Comparison of ENCODE assay signal across 17 cellular contexts in genomic region chr21:46111193-46111571, GRCh38. TPM values are rescaled to one million over a fixed set of nuclear protein-coding genes. Genes with fewer than 3 reads are reported as not detected.
A peak's percentile ranks its signal among the peaks of the same experiment; 100 is the strongest.
DNase-seq lines count a peak whose midpoint lies in the region; ATAC-seq and TF ChIP-seq lines count a peak whose summit lies in the region.
"Had no signal": no experiment of that assay in that cellular context is flagged by ENCODE, and none has a peak within 500 bp of the region (broad histone marks: within the 10 kb centered on the region; RNA-seq: fewer than 3 reads in every experiment).

No MANE protein-coding gene starts in this region.

- H2BK12ac ChIP-seq in mesenchymal stem cell (ENCODE audit: low read length in 2 of 2) = no peak overlapping the region

- no peak for TF ChIP-seq CTCF in ascending aorta (IDR thresholded peaks at IDR 0.05)
- no peak for TF ChIP-seq CTCF in stomach (IDR thresholded peaks at IDR 0.05)

- POLR2A ChIA-PET in activated CD4-positive, alpha-beta T cell treated with anti-CD3 and anti-CD28 coated beads for 36 hours (lab: Charles Lee) = no interaction called here
- POLR2A ChIA-PET in activated CD4-positive, alpha-beta T cell treated with anti-CD3 and anti-CD28 coated beads, Interleukin-2, amount 10 ng/mL, durations not matched to agents 7 days and 5 days (lab: Charles Lee) = no interaction called here

- peak overlapping the region; percentile 52 for H3K9ac ChIP-seq in mesenchymal stem cell (ENCODE audit: low read length)

- no peaks in the 10 kb centered on the region for H3K27me3 Mint-ChIP-seq in activated CD4-positive, alpha-beta T cell treated with anti-CD3 and anti-CD28 coated beads for 36 hours
- H3K27me3 Mint-ChIP-seq in activated CD4-positive, alpha-beta T cell treated with anti-CD3 and anti-CD28 coated beads, Interleukin-2, amount 10 ng/mL, durations not matched to agents 7 days and 5 days = peaks cover 4% of the 10 kb centered on the region

- intact Hi-C loops in activated CD4-positive, alpha-beta T cell treated with anti-CD3 and anti-CD28 coated beads for 36 hours (cut with DNase I, micrococcal nuclease) = no loop called here
- intact Hi-C loops in ascending aorta (cut with DNase I) (no loop called here), stomach (cut with DNase I; ENCODE audit: low total_unique reads) (no loop called here)

- no peak overlapping the region for H2AK5ac ChIP-seq in mesenchymal stem cell (ENCODE audit: low read length, severe bottlenecking)

- no peaks in the 10 kb centered on the region for H3K36me3 Mint-ChIP-seq in activated CD4-positive, alpha-beta T cell treated with anti-CD3 and anti-CD28 coated beads for 36 hours (ENCODE audit: low read depth)
- peaks cover 4% of the 10 kb centered on the region for H3K36me3 Mint-ChIP-seq in activated CD4-positive, alpha-beta T cell treated with anti-CD3 and anti-CD28 coated beads, Interleukin-2, amount 10 ng/mL, durations not matched to agents 7 days and 5 days (ENCODE audit: low read depth)
- H3K36me3 Mint-ChIP-seq: CD4-positive, CD25-positive, alpha-beta regulatory T cell had no signal

- no peak overlapping the region for H3K27ac Mint-ChIP-seq in activated CD4-positive, alpha-beta T cell treated with anti-CD3 and anti-CD28 coated beads for 36 hours
- no peak overlapping the region for H3K27ac Mint-ChIP-seq in activated CD4-positive, alpha-beta T cell treated with anti-CD3 and anti-CD28 coated beads, Interleukin-2, amount 10 ng/mL, durations not matched to agents 7 days and 5 days
- H3K27ac Mint-ChIP-seq: CD4-positive, CD25-positive, alpha-beta regulatory T cell; stimulated activated naive CD8-positive, alpha-beta T cell treated with anti-CD3 and anti-CD28 coated beads, Interleukin-15, Interleukin-2, amounts not matched to agents 100 ng/mL and 50 ng/mL, for 24 hours had no signal

- H4K91ac ChIP-seq in mesenchymal stem cell (ENCODE audit: low read length) = no peak overlapping the region

- no peak for TF ChIP-seq EP300 in stomach (IDR thresholded peaks at IDR 0.05)

- no peak for TF ChIP-seq POLR2A in stomach (IDR thresholded peaks at IDR 0.05)

- no peak overlapping the region for H2BK120ac ChIP-seq in mesenchymal stem cell (ENCODE audit: low read depth, low read length)

- peak; percentile 1 for DNase-seq in activated CD4-positive, alpha-beta T cell treated with anti-CD3 and anti-CD28 coated beads for 36 hours
- no peak for DNase-seq in activated CD4-positive, alpha-beta T cell treated with anti-CD3 and anti-CD28 coated beads, Interleukin-2, amount 10 ng/mL, durations not matched to agents 7 days and 5 days
- DNase-seq in ascending aorta (ENCODE audit: low spot score in 2 of 2) = peak; percentile 6 to 61
- DNase-seq in mesenchymal stem cell = no peak
- peak; percentile 17 for DNase-seq in stomach
- DNase-seq in AG08395 (ENCODE audit: low spot score) = no peak
- no peak for DNase-seq in G401 (ENCODE audit: low spot score)
- DNase-seq: activated CD4-positive, alpha-beta T cell treated with anti-CD3 and anti-CD28 coated beads, Interleukin-2, amount 50 U/mL, for 4 hours; CD4-positive, CD25-positive, alpha-beta regulatory T cell; NCI-H1092; NK-92 treated with Interleukin-12 subunit alpha and Interleukin-12 subunit beta, amount 100 ng/mL, for 24 hours; SHP77 had no signal

- no peak overlapping the region for H2BK5ac ChIP-seq in mesenchymal stem cell (ENCODE audit: low read depth, low read length, poor library complexity, severe bottlenecking)

- peak overlapping the region in 1 of 2 donors; percentile 26 for H3K4me3 ChIP-seq in ascending aorta
- no peak overlapping the region for H3K4me3 ChIP-seq in mesenchymal stem cell (ENCODE audit: insufficient read depth in 1 of 2, low read depth in 1 of 2, low read length in 2 of 2)
- H3K4me3 ChIP-seq in stomach = no peak overlapping the region
- H3K4me3 ChIP-seq: GM12878, skin epidermis had no signal

- H3K4me1 ChIP-seq in ascending aorta (peaks cover 12 to 24% of the 10 kb centered on the region in 2 donors), mesenchymal stem cell (ENCODE audit: control insufficient read depth, insufficient read depth, low read depth, low read length) (peaks cover 11% of the 10 kb centered on the region), stomach (peaks cover 3 to 28% (median 23%) of the 10 kb centered on the region in 4 donors)

- H2BK15ac ChIP-seq in mesenchymal stem cell (ENCODE audit: low read depth, poor library complexity, severe bottlenecking) = no peak overlapping the region

- peaks cover 24% of the 10 kb centered on the region for H3K79me1 ChIP-seq in mesenchymal stem cell (replicated peaks; ENCODE audit: low read length, poor library complexity, severe bottlenecking)

- WGBS in mesenchymal stem cell = 96% methylated on average over 12 of the region's 12 CpGs
- WGBS in stomach, 5 donors = 85 to 93% (median 88%) methylated on average over 3 to 12 of the region's 12 CpGs; no CpG with 5 or more reads in 1 of the 5 donors

- peaks cover 10% of the 10 kb centered on the region for H3K9me3 Mint-ChIP-seq in activated CD4-positive, alpha-beta T cell treated with anti-CD3 and anti-CD28 coated beads for 36 hours (ENCODE audit: low read depth)
- H3K9me3 Mint-ChIP-seq in activated CD4-positive, alpha-beta T cell treated with anti-CD3 and anti-CD28 coated beads, Interleukin-2, amount 10 ng/mL, durations not matched to agents 7 days and 5 days = peaks cover 17% of the 10 kb centered on the region

- CTCF ChIA-PET in activated CD4-positive, alpha-beta T cell treated with anti-CD3 and anti-CD28 coated beads for 36 hours (lab: Charles Lee) = no interaction called here
- CTCF ChIA-PET in activated CD4-positive, alpha-beta T cell treated with anti-CD3 and anti-CD28 coated beads, Interleukin-2, amount 10 ng/mL, durations not matched to agents 7 days and 5 days (lab: Charles Lee) = no interaction called here

- in situ Hi-C loops in G401 (cut with HindIII; ENCODE audit: low sequenced_read_pairs) = no loop called here

- no peak overlapping the region for H3K4me2 ChIP-seq in mesenchymal stem cell (ENCODE audit: low read length, poor library complexity, severe bottlenecking)

- no peak overlapping the region for H3K18ac ChIP-seq in mesenchymal stem cell (ENCODE audit: low read depth in 1 of 2, low read length in 2 of 2)

- H3K27me3 ChIP-seq in ascending aorta (no peaks in the 10 kb centered on the region), mesenchymal stem cell (ENCODE audit: control insufficient read depth in 1 of 2, insufficient read depth in 1 of 2, low read length in 2 of 2) (no peaks in the 10 kb centered on the region), stomach (no peaks in the 10 kb centered on the region)

- H3K14ac ChIP-seq in mesenchymal stem cell (ENCODE audit: low read length in 2 of 2) = no peak overlapping the region

- no peak overlapping the region for H3K4me3 Mint-ChIP-seq in activated CD4-positive, alpha-beta T cell treated with anti-CD3 and anti-CD28 coated beads for 36 hours
- no peak overlapping the region for H3K4me3 Mint-ChIP-seq in activated CD4-positive, alpha-beta T cell treated with anti-CD3 and anti-CD28 coated beads, Interleukin-2, amount 10 ng/mL, durations not matched to agents 7 days and 5 days
- H3K4me3 Mint-ChIP-seq: CD4-positive, CD25-positive, alpha-beta regulatory T cell; stimulated activated naive CD8-positive, alpha-beta T cell treated with anti-CD3 and anti-CD28 coated beads, Interleukin-15, Interleukin-2, amounts not matched to agents 100 ng/mL and 50 ng/mL, for 24 hours had no signal

- peaks cover 0 to 8% of the 10 kb centered on the region in 2 donors for H3K9me3 ChIP-seq in ascending aorta
- peaks cover 8% of the 10 kb centered on the region for H3K9me3 ChIP-seq in mesenchymal stem cell (ENCODE audit: control insufficient read depth, low read length)
- H3K9me3 ChIP-seq in stomach = peaks cover 0 to 14% (median 6%) of the 10 kb centered on the region in 4 donors

- H2AFZ ChIP-seq in mesenchymal stem cell (ENCODE audit: low read depth, low read length) = no peak overlapping the region

- H3K27ac ChIP-seq in ascending aorta (peak overlapping the region; percentile 58 to 61), mesenchymal stem cell (ENCODE audit: low read length, poor library complexity, severe bottlenecking) (no peak overlapping the region), stomach (peak overlapping the region in 2 of 5 donors; percentile 7 to 64)

- H3K23ac ChIP-seq in mesenchymal stem cell (ENCODE audit: low read length in 2 of 2) = no peak overlapping the region

- peaks cover 46 to 50% of the 10 kb centered on the region in 2 donors for H3K36me3 ChIP-seq in ascending aorta
- peaks cover 63 to 93% of the 10 kb centered on the region in 2 experiments for H3K36me3 ChIP-seq in mesenchymal stem cell (ENCODE audit: control insufficient read depth in 1 of 2, insufficient read depth in 2 of 2, low read depth in 1 of 2, low read length in 2 of 2)
- peaks cover 28 to 45% (median 44%) of the 10 kb centered on the region in 4 donors for H3K36me3 ChIP-seq in stomach

- H3K4me1 Mint-ChIP-seq in activated CD4-positive, alpha-beta T cell treated with anti-CD3 and anti-CD28 coated beads for 36 hours = no peaks in the 10 kb centered on the region
- no peaks in the 10 kb centered on the region for H3K4me1 Mint-ChIP-seq in activated CD4-positive, alpha-beta T cell treated with anti-CD3 and anti-CD28 coated beads, Interleukin-2, amount 10 ng/mL, durations not matched to agents 7 days and 5 days
- H3K4me1 Mint-ChIP-seq: CD4-positive, CD25-positive, alpha-beta regulatory T cell had no signal

- peak overlapping the region; percentile 8 for H4K8ac ChIP-seq in mesenchymal stem cell (ENCODE audit: low read length)

- ATAC-seq in activated CD4-positive, alpha-beta T cell treated with anti-CD3 and anti-CD28 coated beads for 36 hours = no peak
- ATAC-seq in GM21786 (IDR thresholded peaks at IDR 0.05; ENCODE audit: unreplicated experiment) = no peak
- ATAC-seq: GM12878 had no signal

- no peak overlapping the region for H3K4ac ChIP-seq in mesenchymal stem cell (ENCODE audit: low read depth in 1 of 2, low read length in 2 of 2)

RNA-seq across cellular contexts. Expression of gene COL6A2, which starts 13.3 kb away (rescaled TPM):
- total RNA-seq in activated CD4-positive, alpha-beta T cell treated with anti-CD3 and anti-CD28 coated beads for 36 hours = 1 to 10 TPM; 3.3 to 3.4 TPM
- total RNA-seq in activated CD4-positive, alpha-beta T cell treated with anti-CD3 and anti-CD28 coated beads, Interleukin-2, amount 10 ng/mL, durations not matched to agents 7 days and 5 days = 1 to 10 TPM; 2.3 to 2.5 TPM
- total RNA-seq in ascending aorta (1,704 TPM), stomach (1,000 to 10,000 TPM in 1 of 5 donors, 100 to 1,000 TPM in 4; 351 to 3,737 (median 491) TPM)
- polyA plus RNA-seq in mesenchymal stem cell (2013, experiment 1 of 2) = 1,409 TPM
- polyA plus RNA-seq in mesenchymal stem cell (2013, experiment 2 of 2) = 1,389 TPM
- 100 to 1,000 TPM in 2 of 3 donors, 10 to 100 TPM in 1; 79.3 to 246 (median 113) TPM for polyA plus RNA-seq in stomach
- 69.1 and 79.2 TPM in 2 replicates for total RNA-seq in G401 (2014; rRNA removed; shearing (Covaris generic))
- polyA plus RNA-seq: neural cell had no signal

RNA-seq across cellular contexts. Expression of gene FTCD, which starts 44.2 kb away (rescaled TPM):
- under 1 TPM; 0.16 to 0.23 TPM for total RNA-seq in activated CD4-positive, alpha-beta T cell treated with anti-CD3 and anti-CD28 coated beads for 36 hours
- total RNA-seq in activated CD4-positive, alpha-beta T cell treated with anti-CD3 and anti-CD28 coated beads, Interleukin-2, amount 10 ng/mL, durations not matched to agents 7 days and 5 days = not detected
- total RNA-seq in ascending aorta = 0.85 TPM
- polyA plus RNA-seq in mesenchymal stem cell (2013, experiment 1 of 2) = 1.5 TPM
- polyA plus RNA-seq in mesenchymal stem cell (2013, experiment 2 of 2) = 1.8 TPM
- total RNA-seq in stomach = 1 to 10 TPM in 2 of 5 donors, not detected in 3; 1.3 to 6.7 TPM
- polyA plus RNA-seq in stomach = 1 to 10 TPM in 1 of 3 donors, under 1 TPM in 2; 0.25 to 2.4 (median 0.53) TPM
- total RNA-seq in G401 (2014; rRNA removed; shearing (Covaris generic)) = 1.1 TPM in 1 of 2 replicates, not detected in the other
- total RNA-seq: CD4-positive, CD25-positive, alpha-beta regulatory T cell had no signal

Comparison
In these comparisons a context has a peak if more than half of its experiments do, and no peak if none do; other contexts are left out.
1. DNase-seq: peak in activated CD4-positive, alpha-beta T cell treated with anti-CD3 and anti-CD28 coated beads for 36 hours (single experiment), ascending aorta (2 of 2) and stomach (single experiment); none in activated CD4-positive, alpha-beta T cell treated with anti-CD3 and anti-CD28 coated beads, Interleukin-2, amount 10 ng/mL, durations not matched to agents 7 days and 5 days (single experiment), mesenchymal stem cell (single experiment), AG08395 (single experiment) and G401 (single experiment).
2. RNA of gene COL6A2, which starts 13.3 kb away (total RNA-seq): 1,704 TPM in ascending aorta (single experiment), 351 to 3,737 TPM in stomach and 69.1 to 79.2 TPM in G401; 3.3 to 3.4 TPM in activated CD4-positive, alpha-beta T cell treated with anti-CD3 and anti-CD28 coated beads for 36 hours and 2.3 to 2.5 TPM in activated CD4-positive, alpha-beta T cell treated with anti-CD3 and anti-CD28 coated beads, Interleukin-2, amount 10 ng/mL, durations not matched to agents 7 days and 5 days; every median in the first group is over 10 times any median in the second.